In genomic region chr6:120031837-120032236, GRCh38 we compare ENCODE assay signal across 11 cellular contexts.
"Had no signal": no experiment of that assay in that cellular context is flagged by ENCODE, and none has a peak within 500 bp of the region (broad histone marks: within the 10 kb centered on the region; RNA-seq: fewer than 3 reads in every experiment).

No MANE protein-coding gene starts in this region.

- H3K9me3 ChIP-seq: HAP-1 had no signal

- FAIRE-seq: H1, H54 had no signal

- H3K36me3 ChIP-seq: HAP-1 had no signal

- DNase-seq: GM23248, GOT3, H7, H9, HCEC 1CT, HFFc6 had no signal

- H3K4me2 ChIP-seq: GM23338 had no signal

- H3K4me3 ChIP-seq: GM23248, GM23338, HAP-1 had no signal

- H3K4me1 ChIP-seq: HAP-1 had no signal

- H3K9ac ChIP-seq: GM23248 had no signal

- H3K27ac ChIP-seq: GM23248 had no signal

- ATAC-seq: GM23338, HCT116 had no signal

- H2AFZ ChIP-seq: GM23248, GM23338 had no signal
